Comparison of ENCODE assay signal across 1 cellular context in the genomic region with DNA sequence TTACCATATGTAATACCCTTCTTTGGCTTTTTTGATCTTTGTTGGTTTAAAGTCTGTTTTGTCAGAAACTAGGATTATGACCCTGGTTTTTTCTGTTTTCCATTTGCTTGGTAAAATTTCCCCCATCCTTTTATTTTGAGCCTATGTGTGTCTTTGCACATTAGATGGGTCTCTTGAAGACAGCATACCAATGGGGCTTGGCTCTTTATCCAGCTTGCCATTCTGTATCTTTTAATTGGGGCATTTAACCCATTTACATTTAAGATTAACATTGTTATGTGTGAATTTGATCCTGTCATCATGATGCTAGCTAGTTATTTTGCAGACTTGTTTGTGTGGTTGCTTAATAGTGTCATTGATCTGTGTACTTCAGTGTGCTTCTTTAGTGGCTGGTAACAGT.
TF ChIP-seq lines count a peak whose summit lies in the region.
"Not testable (repeated sequence)": the region's sequence is repeated elsewhere in the genome, so short reads cannot be mapped to it uniquely, and the experiment has no call there.

No MANE protein-coding gene starts in this region.

- CTCF ChIA-PET in HEK293 (lab: Yijun Ruan, JAX): interaction anchor here (1.1 to 1.3 kb wide), 2 partner anchors 45 to 95 kb away, joined by 3 to 8 read pairs; no protein-coding TSS in a partner anchor

- POLR2A ChIA-PET in HEK293 (lab: Yijun Ruan, JAX): not testable (repeated sequence)

- TF ChIP-seq CTCF in HEK293 (tag by site-specific recombination; IDR thresholded peaks at IDR 0.05): not testable (repeated sequence)

- H3K4me3 ChIP-seq in HEK293 (ENCODE audit: low read depth, low read length): not testable (repeated sequence)

- not testable (repeated sequence) for H3K27ac ChIP-seq in HEK293 (ENCODE audit: extremely low read depth, low read depth, low read length)

- not testable (repeated sequence) for H3K4me1 ChIP-seq in HEK293 (ENCODE audit: control insufficient read depth, insufficient read depth, low read length)

- H3K9me3 ChIP-seq in HEK293 (ENCODE audit: control insufficient read depth, insufficient read depth, low read depth, low read length): not testable (repeated sequence)

- not testable (repeated sequence) for H3K36me3 ChIP-seq in HEK293 (ENCODE audit: control insufficient read depth in 2 of 2, insufficient read depth in 1 of 2, low read length in 2 of 2)

TF ChIP-seq in HEK293, 187 proteins besides CTCF, POLR2A, EP300 and RAD21:
- TF ChIP-seq ZNF529 (tag by site-specific recombination; IDR thresholded peaks at IDR 0.05; ENCODE audit: insufficient replicate concordance): peak; percentile 78
- TF ChIP-seq SETDB1 (IDR thresholded peaks at IDR 0.05; ENCODE audit: insufficient read length, low read length): peak; percentile 83
